In the genomic region with DNA sequence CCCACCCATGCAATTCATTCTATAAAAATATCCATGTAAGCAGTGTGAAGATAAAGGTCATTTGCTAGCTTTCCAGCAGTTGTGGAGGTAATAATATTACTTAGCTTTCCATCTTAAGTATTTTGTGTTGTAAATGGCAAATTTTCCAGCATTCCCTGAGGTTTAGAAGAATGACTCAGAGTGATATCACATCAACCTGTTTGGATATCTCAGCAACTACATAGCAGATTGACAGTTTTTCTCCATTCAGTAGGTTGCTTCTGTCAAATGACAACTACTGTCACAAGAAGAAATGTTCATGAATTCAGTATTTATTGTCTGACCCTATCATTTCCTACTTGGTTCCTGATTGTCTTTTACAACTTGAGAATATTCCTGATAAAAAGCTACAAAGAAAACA, we compare ENCODE assay signal across 15 cellular contexts.
"Had no signal": no experiment of that assay in that cellular context is flagged by ENCODE, and none has a peak within 500 bp of the region (broad histone marks: within the 10 kb centered on the region; RNA-seq: fewer than 3 reads in every experiment).

No MANE protein-coding gene starts in this region.

- DNase-seq: activated CD4-positive, alpha-beta T cell treated with anti-CD3 and anti-CD28 coated beads, Interleukin-2, amount 50 U/mL, for 1 hour; activated CD8-positive, alpha-beta memory T cell treated with anti-CD3 and anti-CD28 coated beads for 24 hours; activated naive CD4-positive, alpha-beta T cell; activated naive CD8-positive, alpha-beta T cell treated with anti-CD3 and anti-CD28 coated beads, Interleukin-2, amount 10 ng/mL, durations not matched to agents 7 days and 5 days; aorta; hippocampal formation; left ventricle myocardium superior; mesenchymal stem cell; occipital lobe; right cardiac atrium; stimulated activated naive CD8-positive, alpha-beta T cell treated with anti-CD3 and anti-CD28 coated beads, Interleukin-15, Interleukin-2, amounts not matched to agents 100 U/mL and 50 U/mL, for 24 hours; T-helper 9 cell had no signal

- ATAC-seq: activated CD4-positive, CD25-positive, alpha-beta regulatory T cell treated with anti-CD3 and anti-CD28 coated beads, Interleukin-2, amount 50 U/mL, for 24 hours; left ventricle myocardium superior; natural killer cell treated with Interleukin-12 subunit alpha and Interleukin-12 subunit beta and Interleukin-15 and Interleukin-18, amount 100 ng/mL, for 72 hours; right cardiac atrium; stimulated activated naive CD8-positive, alpha-beta T cell treated with anti-CD3 and anti-CD28 coated beads, Interleukin-15, Interleukin-2, amounts not matched to agents 100 U/mL and 50 U/mL, for 24 hours had no signal

- H3K4me2 ChIP-seq: smooth muscle cell had no signal

- H3K4me3 ChIP-seq: smooth muscle cell had no signal
